Comparison of ENCODE assay signal across 8 cellular contexts in genomic region chr7:98745722-98746318, GRCh38.
DNase-seq lines count a peak whose midpoint lies in the region; ATAC-seq and FAIRE-seq lines count a peak whose summit lies in the region.

No MANE protein-coding gene starts in this region.

- peak; percentile 62 for DNase-seq in AG08395 (ENCODE audit: low spot score)
- DNase-seq in GM18507 (ENCODE audit: extremely low spot score, insufficient read length, low read depth), result peak; percentile 50
- DNase-seq in NCI-H2029 treated with DMSO at 0.1 percent for 48 hours (lab: John Stamatoyannopoulos, UW), result peak; percentile 13
- peak; percentile 77 for DNase-seq in activated CD4-positive, alpha-beta memory T cell treated with anti-CD3 and anti-CD28 coated beads for 36 hours
- peak; percentile 58 for DNase-seq in effector CD4-positive, alpha-beta T cell
- peak; percentile 82 for DNase-seq in myocyte (ENCODE audit: low read depth)
- peak; percentile 31 for DNase-seq in stimulated activated naive B cell treated with anti-CD40 and anti-IgM and Interleukin-4, amounts not matched to agents 10 μg/mL and 1 μg/mL and 100 μg/mL, for 72 hours

- peaks cover 4% of the 10 kb centered on the region for H3K9me3 Mint-ChIP-seq in activated CD4-positive, alpha-beta memory T cell treated with anti-CD3 and anti-CD28 coated beads for 36 hours
- H3K9me3 Mint-ChIP-seq in stimulated activated naive B cell treated with anti-CD40 and anti-IgM and Interleukin-4, amounts not matched to agents 10 μg/mL and 1 μg/mL and 100 μg/mL, for 72 hours, result peaks cover 1 to 4% of the 10 kb centered on the region in 2 donors

- no peaks in the 10 kb centered on the region for H3K4me1 Mint-ChIP-seq in activated CD4-positive, alpha-beta memory T cell treated with anti-CD3 and anti-CD28 coated beads for 36 hours (ENCODE audit: low read depth)
- H3K4me1 Mint-ChIP-seq in stimulated activated naive B cell treated with anti-CD40 and anti-IgM and Interleukin-4, amounts not matched to agents 10 μg/mL and 1 μg/mL and 100 μg/mL, for 72 hours, result no peaks in the 10 kb centered on the region

- POLR2A ChIA-PET in activated CD4-positive, alpha-beta memory T cell treated with anti-CD3 and anti-CD28 coated beads for 36 hours (lab: Charles Lee), result no interaction called here

- H3K27ac Mint-ChIP-seq in activated CD4-positive, alpha-beta memory T cell treated with anti-CD3 and anti-CD28 coated beads for 36 hours, result no peak overlapping the region
- no peak overlapping the region for H3K27ac Mint-ChIP-seq in stimulated activated naive B cell treated with anti-CD40 and anti-IgM and Interleukin-4, amounts not matched to agents 10 μg/mL and 1 μg/mL and 100 μg/mL, for 72 hours

- H3K36me3 Mint-ChIP-seq in activated CD4-positive, alpha-beta memory T cell treated with anti-CD3 and anti-CD28 coated beads for 36 hours, result no peaks in the 10 kb centered on the region
- no peaks in the 10 kb centered on the region for H3K36me3 Mint-ChIP-seq in stimulated activated naive B cell treated with anti-CD40 and anti-IgM and Interleukin-4, amounts not matched to agents 10 μg/mL and 1 μg/mL and 100 μg/mL, for 72 hours

- peaks cover 2% of the 10 kb centered on the region for H3K27me3 Mint-ChIP-seq in activated CD4-positive, alpha-beta memory T cell treated with anti-CD3 and anti-CD28 coated beads for 36 hours
- peaks cover 21 to 23% of the 10 kb centered on the region in 2 donors for H3K27me3 Mint-ChIP-seq in stimulated activated naive B cell treated with anti-CD40 and anti-IgM and Interleukin-4, amounts not matched to agents 10 μg/mL and 1 μg/mL and 100 μg/mL, for 72 hours

- peak; percentile 74 for FAIRE-seq in GM18507 (lab: Jason Lieb, UNC)

- intact Hi-C loops in activated CD4-positive, alpha-beta memory T cell treated with anti-CD3 and anti-CD28 coated beads for 36 hours (cut with micrococcal nuclease), result loop anchor here (10.0 kb wide), 1 partner anchor 89 kb away; no protein-coding TSS in a partner anchor

- CTCF ChIA-PET in activated CD4-positive, alpha-beta memory T cell treated with anti-CD3 and anti-CD28 coated beads for 36 hours (lab: Charles Lee), result interaction anchor here (0.6 to 3.5 kb wide), 21 partner anchors 9 to 751 kb away, joined by 3 to 20 read pairs (median 5); no protein-coding TSS in a partner anchor

- H3K4me3 Mint-ChIP-seq in activated CD4-positive, alpha-beta memory T cell treated with anti-CD3 and anti-CD28 coated beads for 36 hours, result no peak overlapping the region
- H3K4me3 Mint-ChIP-seq in stimulated activated naive B cell treated with anti-CD40 and anti-IgM and Interleukin-4, amounts not matched to agents 10 μg/mL and 1 μg/mL and 100 μg/mL, for 72 hours, result no peak overlapping the region

- peak; percentile 59 to 60 for ATAC-seq in stimulated activated naive B cell treated with anti-CD40 and anti-IgM and Interleukin-4, amounts not matched to agents 10 μg/mL and 1 μg/mL and 100 μg/mL, for 72 hours (replicated peaks)
- ATAC-seq in GM21390 (IDR thresholded peaks at IDR 0.05; ENCODE audit: unreplicated experiment), result no peak

Comparison
In these comparisons a context has a peak if more than half of its experiments do, and no peak if none do; other contexts are left out.
1. DNase-seq: peak in every context shown above with its lines; median percentile 82 in myocyte; 77 in activated CD4-positive, alpha-beta memory T cell treated with anti-CD3 and anti-CD28 coated beads for 36 hours; 62 in AG08395; 58 in effector CD4-positive, alpha-beta T cell; 50 in GM18507; 31 in stimulated activated naive B cell treated with anti-CD40 and anti-IgM and Interleukin-4, amounts not matched to agents 10 μg/mL and 1 μg/mL and 100 μg/mL, for 72 hours; 13 in NCI-H2029 treated with DMSO at 0.1 percent for 48 hours.